In genomic region chr3:119322021-119322522, GRCh38 we compare ENCODE assay signal across 8 cellular contexts. TPM values are rescaled to one million over a fixed set of nuclear protein-coding genes. Genes with fewer than 3 reads are reported as not detected.
DNase-seq lines count a peak whose midpoint lies in the region; ATAC-seq and TF ChIP-seq lines count a peak whose summit lies in the region.

No MANE protein-coding gene starts in this region.

- H3K4me3 Mint-ChIP-seq in activated T-helper 17 cell treated with anti-CD3 and anti-CD28 coated beads, Interleukin-2, amount 50 U/mL, for 72 hours: peak overlapping the region; percentile 83

- DNase-seq in cardiac muscle cell (ENCODE audit: low read depth in 1 of 2, low spot score in 1 of 2) (peak in 1 of 2 donors; percentile 25), cardiac septum (ENCODE audit: low spot score) (no peak), NCI-H1436 treated with DMSO at 0.1 percent for 48 hours (lab: John Stamatoyannopoulos, UW) (no peak)
- no peak for DNase-seq in activated CD8-positive, alpha-beta memory T cell treated with anti-CD3 and anti-CD28 coated beads, Interleukin-2, amount 50 U/mL, for 48 hours

- no peaks in the 10 kb centered on the region for H3K9me3 Mint-ChIP-seq in activated T-helper 17 cell treated with anti-CD3 and anti-CD28 coated beads, Interleukin-2, amount 50 U/mL, for 72 hours

- H3K27me3 Mint-ChIP-seq in activated T-helper 17 cell treated with anti-CD3 and anti-CD28 coated beads, Interleukin-2, amount 50 U/mL, for 72 hours: no peaks in the 10 kb centered on the region

- H3K36me3 ChIP-seq in cardiac muscle cell (no peaks in the 10 kb centered on the region), stomach smooth muscle (ENCODE audit: control insufficient read depth in 2 of 2, insufficient read depth in 2 of 2, low read length in 2 of 2) (peaks cover 0 to 3% of the 10 kb centered on the region in 2 donors)

- H3K36me3 Mint-ChIP-seq in activated T-helper 17 cell treated with anti-CD3 and anti-CD28 coated beads, Interleukin-2, amount 50 U/mL, for 72 hours (ENCODE audit: low read depth): peaks cover 5% of the 10 kb centered on the region

- H3K4me1 ChIP-seq in cardiac muscle cell (ENCODE audit: low read depth) (peaks cover 45% of the 10 kb centered on the region), stomach smooth muscle (ENCODE audit: control insufficient read depth, insufficient read depth, low read length) (peaks cover 10% of the 10 kb centered on the region)

- no peaks in the 10 kb centered on the region for H3K27me3 ChIP-seq in cardiac muscle cell
- no peaks in the 10 kb centered on the region for H3K27me3 ChIP-seq in stomach smooth muscle (ENCODE audit: control insufficient read depth in 1 of 2, insufficient read depth in 2 of 2, low read length in 2 of 2)

- no peak for ATAC-seq in activated T-helper 17 cell treated with anti-CD3 and anti-CD28 coated beads, Interleukin-2, amount 50 U/mL, for 72 hours (replicated peaks)
- ATAC-seq in GM21825 (IDR thresholded peaks at IDR 0.05; ENCODE audit: unreplicated experiment): no peak

- H3K27ac Mint-ChIP-seq in activated T-helper 17 cell treated with anti-CD3 and anti-CD28 coated beads, Interleukin-2, amount 50 U/mL, for 72 hours: peak overlapping the region; percentile 93

- TF ChIP-seq CTCF in cardiac muscle cell (IDR thresholded peaks at IDR 0.05; ENCODE audit: low read depth, low read length): no peak

- H3K4me1 Mint-ChIP-seq in activated T-helper 17 cell treated with anti-CD3 and anti-CD28 coated beads, Interleukin-2, amount 50 U/mL, for 72 hours: peaks cover 26% of the 10 kb centered on the region

- intact Hi-C loops in cardiac septum (cut with DNase I): loop anchor here (5.0 kb wide), 1 partner anchor 45 kb away; no protein-coding TSS in a partner anchor

- H3K4me3 ChIP-seq in cardiac muscle cell: peak overlapping the region; percentile 36
- peak overlapping the region; percentile 70 for H3K4me3 ChIP-seq in iPS-18c (ENCODE audit: insufficient read depth, low read depth, low read length)
- peak overlapping the region; percentile 62 to 82 for H3K4me3 ChIP-seq in stomach smooth muscle (ENCODE audit: low read length in 2 of 2)

- H3K27ac ChIP-seq in cardiac muscle cell (peak overlapping the region; percentile 94), stomach smooth muscle (ENCODE audit: low read length) (peak overlapping the region; percentile 88)

- H3K9me3 ChIP-seq in cardiac muscle cell (ENCODE audit: low read depth): no peaks in the 10 kb centered on the region
- H3K9me3 ChIP-seq in iPS-18c (ENCODE audit: control insufficient read depth, insufficient read depth, low read length): no peaks in the 10 kb centered on the region
- H3K9me3 ChIP-seq in stomach smooth muscle (ENCODE audit: control insufficient read depth in 2 of 2, low read length in 2 of 2): no peaks in the 10 kb centered on the region

- peak overlapping the region; percentile 80 to 85 for H3K9ac ChIP-seq in stomach smooth muscle (ENCODE audit: low read length in 2 of 2)

RNA-seq across cellular contexts. Expression of gene ARHGAP31, which starts 27.9 kb away (rescaled TPM):
- 59.9 and 60.6 TPM in 2 replicates for total RNA-seq in cardiac muscle cell
- 23.9 and 28.0 TPM in 2 replicates for polyA plus RNA-seq in cardiac muscle cell
- 35.7 TPM for total RNA-seq in cardiac septum
- total RNA-seq in activated T-helper 17 cell treated with anti-CD3 and anti-CD28 coated beads, Interleukin-2, amount 50 U/mL, for 72 hours: 10 to 100 TPM; 11.6 to 14.0 TPM
